Comparison of ENCODE assay signal across 8 cellular contexts in genomic region chr1:31954607-31955283, GRCh38. TPM values are rescaled to one million over a fixed set of nuclear protein-coding genes. Genes with fewer than 3 reads are reported as not detected.
DNase-seq lines count a peak whose midpoint lies in the region; ATAC-seq and TF ChIP-seq lines count a peak whose summit lies in the region.

No MANE protein-coding gene starts in this region.

- H3K27ac Mint-ChIP-seq in activated naive CD8-positive, alpha-beta T cell: peak overlapping the region; percentile 70

- H3K4me2 ChIP-seq in trophoblast cell (ENCODE audit: low read length): no peak overlapping the region

- H3K18ac ChIP-seq in trophoblast cell (ENCODE audit: low read length): peak overlapping the region; percentile 61

- peak overlapping the region; percentile 73 for H3K27ac ChIP-seq in trophoblast cell (ENCODE audit: low read depth, low read length)

- H3K9ac ChIP-seq in trophoblast cell (ENCODE audit: low read length): no peak overlapping the region

- peaks cover 14% of the 10 kb centered on the region for H3K79me1 ChIP-seq in trophoblast cell (ENCODE audit: low read length)

- POLR2A ChIA-PET in AG04449 (lab: Yijun Ruan, JAX): interaction anchor here (0.6 to 3.4 kb wide), 4 partner anchors 11 to 92 kb away, joined by 3 to 31 read pairs (median 6); partner anchors contain the start of gene PTP4A2

- no peaks in the 10 kb centered on the region for H3K36me3 ChIP-seq in trophoblast cell (ENCODE audit: control insufficient read depth in 1 of 2, insufficient read depth in 2 of 2, low read length in 2 of 2)

- peaks cover 58% of the 10 kb centered on the region for H3K4me1 Mint-ChIP-seq in activated naive CD8-positive, alpha-beta T cell (ENCODE audit: low read depth)

- H3K4me3 ChIP-seq in AG04449 (ENCODE audit: low read depth, low read length): no peak overlapping the region
- no peak overlapping the region for H3K4me3 ChIP-seq in trophoblast cell (ENCODE audit: low read depth, low read length)

- peak overlapping the region; percentile 79 for H4K8ac ChIP-seq in trophoblast cell (ENCODE audit: low read depth, low read length)

- H3K79me2 ChIP-seq in trophoblast cell (ENCODE audit: control insufficient read depth, insufficient read depth, low read length, poor library complexity): peaks cover 5% of the 10 kb centered on the region

- no peaks in the 10 kb centered on the region for H3K9me3 ChIP-seq in trophoblast cell (ENCODE audit: insufficient read depth, low read depth, low read length)

- peak overlapping the region; percentile 78 for H4K12ac ChIP-seq in trophoblast cell (ENCODE audit: low read depth, low read length)

- no peaks in the 10 kb centered on the region for H3K27me3 Mint-ChIP-seq in activated naive CD8-positive, alpha-beta T cell

- no peak overlapping the region for H3K23ac ChIP-seq in trophoblast cell (ENCODE audit: low read length)

- peak overlapping the region; percentile 34 for H2BK5ac ChIP-seq in trophoblast cell (ENCODE audit: low read depth, low read length, poor library complexity)

- no peak overlapping the region for H3K4me3 Mint-ChIP-seq in activated naive CD8-positive, alpha-beta T cell

- ATAC-seq in Right ventricle myocardium superior (ENCODE audit: poor library complexity): peak; percentile 90

- peak overlapping the region; percentile 63 for H2AFZ ChIP-seq in trophoblast cell (ENCODE audit: insufficient read depth, low read length, poor library complexity)

- H2BK120ac ChIP-seq in trophoblast cell (ENCODE audit: insufficient read depth, low read length, poor library complexity): peak overlapping the region; percentile 84

- peak overlapping the region; percentile 90 for H4K91ac ChIP-seq in trophoblast cell (ENCODE audit: low read depth, low read length)

- no CpG with 5 or more reads among the region's 6 CpGs for WGBS in trophoblast cell (ENCODE audit: extremely low coverage, insufficient coverage, insufficient read length)

- H3K36me3 Mint-ChIP-seq in activated naive CD8-positive, alpha-beta T cell: no peaks in the 10 kb centered on the region

- H3K14ac ChIP-seq in trophoblast cell (ENCODE audit: low read length): peak overlapping the region; percentile 69

- TF ChIP-seq CTCF in AG04449 (IDR thresholded peaks at IDR 0.05; ENCODE audit: insufficient read depth, low read length, missing control alignments): no peak

- peaks cover 11 to 16% of the 10 kb centered on the region in 2 experiments for H3K4me1 ChIP-seq in trophoblast cell (ENCODE audit: control insufficient read depth in 1 of 2, insufficient read depth in 2 of 2, low read length in 2 of 2)

- DNase-seq in AG04449 (ENCODE audit: low read depth, low spot score): peak; percentile 96
- peak; percentile 92 for DNase-seq in HT1080 (ENCODE audit: low read depth)
- DNase-seq in Right ventricle myocardium superior: peak; percentile 91
- DNase-seq in trophoblast cell: peak; percentile 84 to 86
- no peak for DNase-seq in stimulated activated CD4-positive, alpha-beta T cell treated with anti-CD3 and anti-CD28 coated beads, Interleukin-15, amount 100 ng/mL, for 24 hours
- no peak for DNase-seq in NCI-H2081 treated with DMSO at 0.1 percent for 48 hours (lab: John Stamatoyannopoulos, UW)
- DNase-seq in COLO668 (lab: John Stamatoyannopoulos, UW; ENCODE audit: unreplicated experiment): no peak

- CTCF ChIA-PET in AG04449 (lab: Yijun Ruan, JAX): interaction anchor here (0.7 to 9.3 kb wide), 9 partner anchors 10 to 166 kb away, joined by 3 to 102 read pairs (median 16); partner anchors contain the start of genes PTP4A2 and SPOCD1

- intact Hi-C loops in Right ventricle myocardium superior (cut with DNase I): no loop called here

- H3K4ac ChIP-seq in trophoblast cell (ENCODE audit: low read depth, low read length): peak overlapping the region; percentile 57

- H2BK12ac ChIP-seq in trophoblast cell (ENCODE audit: low read length): peak overlapping the region; percentile 69

- H2AK5ac ChIP-seq in trophoblast cell (ENCODE audit: low read length): peak overlapping the region; percentile 52

- no peaks in the 10 kb centered on the region for H3K27me3 ChIP-seq in trophoblast cell (ENCODE audit: insufficient read depth, low read length)

- no peaks in the 10 kb centered on the region for H3K9me3 Mint-ChIP-seq in activated naive CD8-positive, alpha-beta T cell (ENCODE audit: low read depth)

RNA-seq across cellular contexts. Expression of gene PTP4A2, which starts 16.6 kb away (rescaled TPM):
- total RNA-seq in HT1080 (2014; rRNA removed; shearing (Covaris generic)): 404 and 496 TPM in 2 replicates
- polyA plus RNA-seq in HT1080 (2015; cell fraction: cytosol; rRNA removed): 233 and 292 TPM in 2 replicates
- polyA plus RNA-seq in HT1080 (2015; cell fraction: nucleus; rRNA removed): 140 and 175 TPM in 2 replicates
- 271 TPM for total RNA-seq in Right ventricle myocardium superior
- polyA plus RNA-seq in trophoblast cell (2013): 646 and 682 TPM in 2 replicates

RNA-seq across cellular contexts. Expression of gene KHDRBS1, which starts 58.9 kb away (rescaled TPM):
- 54.6 and 111 TPM in 2 replicates for total RNA-seq in HT1080 (2014; rRNA removed; shearing (Covaris generic))
- 190 and 231 TPM in 2 replicates for polyA plus RNA-seq in HT1080 (2015; cell fraction: cytosol; rRNA removed)
- polyA plus RNA-seq in HT1080 (2015; cell fraction: nucleus; rRNA removed): 236 TPM in 2 replicates
- 51.0 TPM for total RNA-seq in Right ventricle myocardium superior
- 145 and 147 TPM in 2 replicates for polyA plus RNA-seq in trophoblast cell (2013)

Comparison
In these comparisons a context has a peak if more than half of its experiments do, and no peak if none do; other contexts are left out.
1. DNase-seq: peak in AG04449 (single experiment), HT1080 (single experiment), Right ventricle myocardium superior (single experiment) and trophoblast cell (2 of 2); none in stimulated activated CD4-positive, alpha-beta T cell treated with anti-CD3 and anti-CD28 coated beads, Interleukin-15, amount 100 ng/mL, for 24 hours (single experiment), NCI-H2081 treated with DMSO at 0.1 percent for 48 hours (single experiment) and COLO668 (single experiment).